Comparison of ENCODE assay signal across 8 cellular contexts in genomic region chr19:57319869-57320179, GRCh38. TPM values are rescaled to one million over a fixed set of nuclear protein-coding genes. Genes with fewer than 3 reads are reported as not detected.
DNase-seq lines count a peak whose midpoint lies in the region; ATAC-seq and TF ChIP-seq lines count a peak whose summit lies in the region.

No MANE protein-coding gene starts in this region.

- H3K36me3 ChIP-seq in BE2C (peaks cover 9% of the 10 kb centered on the region), HUES64 (ENCODE audit: insufficient read depth, low read length) (peaks cover 16% of the 10 kb centered on the region), muscle layer of colon (ENCODE audit: insufficient read depth, low read length) (peaks cover 14% of the 10 kb centered on the region)

- H3K27me3 ChIP-seq in BE2C (peaks cover 25% of the 10 kb centered on the region), HUES64 (ENCODE audit: insufficient read depth, low read length) (peaks cover 29% of the 10 kb centered on the region), muscle layer of colon (ENCODE audit: control insufficient read depth in 1 of 2, insufficient read depth in 2 of 2, low read length in 2 of 2) (no peaks in the 10 kb centered on the region)

- WGBS in HUES64 = 0% methylated on average over 1 of the region's 1 CpG

- H3K4me1 ChIP-seq in BE2C (no peaks in the 10 kb centered on the region), HUES64 (ENCODE audit: insufficient read depth, low read length) (peaks cover 11% of the 10 kb centered on the region; the same call in 1 of the 2 replicates), muscle layer of colon (ENCODE audit: insufficient read depth, low read length) (peaks cover 12% of the 10 kb centered on the region)

- DNase-seq in BE2C = no peak
- no peak for DNase-seq in choroid plexus epithelial cell (ENCODE audit: low read depth)
- DNase-seq in SKM-1 (lab: John Stamatoyannopoulos, UW; ENCODE audit: unreplicated experiment) = no peak
- DNase-seq in RPMI8226 = no peak

- H3K4me3 ChIP-seq in BE2C (ENCODE audit: low read depth, low read length) = peak overlapping the region; percentile 95
- H3K4me3 ChIP-seq in HUES64 (ENCODE audit: low read length) = peak overlapping the region; percentile 85
- peak overlapping the region; percentile 86 for H3K4me3 ChIP-seq in choroid plexus epithelial cell (ENCODE audit: low read depth, low read length)
- peak overlapping the region; percentile 76 to 80 for H3K4me3 ChIP-seq in muscle layer of colon (ENCODE audit: low read depth in 1 of 2, low read length in 2 of 2)

- H3K9ac ChIP-seq in HUES64 (ENCODE audit: low read depth, low read length) (peak overlapping the region; percentile 59; the same call in 1 of the 2 replicates), muscle layer of colon (ENCODE audit: low read length) (peak overlapping the region; percentile 29)

- no peak for ATAC-seq in HG02763 (IDR thresholded peaks at IDR 0.05; ENCODE audit: unreplicated experiment)
- no peak for ATAC-seq in HG03442 (IDR thresholded peaks at IDR 0.05; ENCODE audit: unreplicated experiment)

- peak overlapping the region; percentile 75; the same call in 1 of the 2 replicates for H3K27ac ChIP-seq in HUES64 (ENCODE audit: low read depth, low read length)
- H3K27ac ChIP-seq in muscle layer of colon (ENCODE audit: low read depth, low read length) = peak overlapping the region; percentile 85

- TF ChIP-seq CTCF in BE2C (IDR thresholded peaks at IDR 0.05; ENCODE audit: low read depth, low read length) (no peak), choroid plexus epithelial cell (conservative IDR thresholded peaks at IDR 0.05; ENCODE audit: low read depth, low read length) (no peak)

- H3K9me3 ChIP-seq in BE2C (no peaks in the 10 kb centered on the region), HUES64 (ENCODE audit: insufficient read depth, low read depth, low read length) (no peaks in the 10 kb centered on the region), muscle layer of colon (ENCODE audit: low read length) (no peaks in the 10 kb centered on the region)

RNA-seq across cellular contexts. Expression of gene ZNF543, which starts 0.4 kb away (rescaled TPM):
- polyA plus RNA-seq in BE2C (2012; ENCODE audit: insufficient read depth, insufficient read length, low read depth) = 0.82 TPM
- polyA plus RNA-seq in HUES64 (2013, experiment 1 of 2) = 3.8 TPM
- polyA plus RNA-seq in HUES64 (2013, experiment 2 of 2) = 4.2 TPM

RNA-seq across cellular contexts. Expression of gene ZNF304, which starts 31.2 kb away (rescaled TPM):
- polyA plus RNA-seq in BE2C (2012; ENCODE audit: insufficient read depth, insufficient read length, low read depth) = 6.4 TPM
- polyA plus RNA-seq in HUES64 (2013, experiment 1 of 2) = 6.4 TPM
- 6.2 TPM for polyA plus RNA-seq in HUES64 (2013, experiment 2 of 2)

RNA-seq across cellular contexts. Expression of gene ZNF460, which starts 39.5 kb away (rescaled TPM):
- 2.7 TPM for polyA plus RNA-seq in BE2C (2012; ENCODE audit: insufficient read depth, insufficient read length, low read depth)
- polyA plus RNA-seq in HUES64 (2013, experiment 1 of 2) = 5.3 TPM
- polyA plus RNA-seq in HUES64 (2013, experiment 2 of 2) = 5.9 TPM

RNA-seq across cellular contexts. Expression of gene TRAPPC2B, which starts 43.5 kb away (rescaled TPM):
- 15.5 TPM for polyA plus RNA-seq in BE2C (2012; ENCODE audit: insufficient read depth, insufficient read length, low read depth)
- polyA plus RNA-seq in HUES64 (2013, experiment 1 of 2) = 12.5 TPM
- 16.7 TPM for polyA plus RNA-seq in HUES64 (2013, experiment 2 of 2)

RNA-seq across cellular contexts. Expression of gene ZNF547, which starts 43.5 kb away (rescaled TPM):
- 6.8 TPM for polyA plus RNA-seq in BE2C (2012; ENCODE audit: insufficient read depth, insufficient read length, low read depth)
- 0.95 TPM for polyA plus RNA-seq in HUES64 (2013, experiment 1 of 2)
- 1.6 TPM for polyA plus RNA-seq in HUES64 (2013, experiment 2 of 2)
